27 cellular contexts compared by ENCODE assay signal in the genomic region with DNA sequence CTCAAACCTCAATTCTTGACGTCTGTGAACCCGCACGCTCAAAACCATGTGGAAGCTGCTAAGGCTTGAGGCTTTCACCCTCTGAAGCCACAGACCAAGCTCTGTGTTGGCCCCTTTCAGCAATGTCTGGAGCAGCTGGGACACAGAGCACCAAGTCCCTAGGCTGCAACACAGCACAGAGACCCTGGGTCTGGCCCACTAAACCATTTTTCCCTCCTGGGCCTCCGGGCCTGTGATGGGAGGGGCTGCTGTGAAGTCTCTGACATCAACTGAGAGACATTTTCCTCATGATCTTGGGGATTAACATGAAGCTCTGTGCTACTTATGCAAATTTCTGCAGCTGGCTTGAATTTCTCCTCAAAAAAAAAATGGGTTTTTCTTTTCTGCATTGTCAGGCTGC.
"Had no signal": no experiment of that assay in that cellular context is flagged by ENCODE, and none has a peak within 500 bp of the region (broad histone marks: within the 10 kb centered on the region; RNA-seq: fewer than 3 reads in every experiment).

No MANE protein-coding gene starts in this region.

- H3K9me3 ChIP-seq: suprapubic skin, testis, thoracic aorta, thyroid gland, tibial artery, transverse colon, upper lobe of left lung, uterus, vagina had no signal

- H3K4me1 ChIP-seq: stomach, testis, thyroid gland, tibial artery, tibial nerve, transverse colon, upper lobe of left lung, upper lobe of right lung, uterus, vagina had no signal

- H3K4me3 ChIP-seq: stomach, suprapubic skin, testis, thoracic aorta, thyroid gland, tibial artery, tibial nerve, transverse colon, upper lobe of left lung, upper lobe of right lung, uterus, vagina had no signal

- H3K36me3 ChIP-seq: stomach, suprapubic skin, thoracic aorta, thyroid gland, tibial artery, tibial nerve, transverse colon, upper lobe of left lung, upper lobe of right lung, uterus, vagina had no signal

- FAIRE-seq: urothelium cell line had no signal

- H3K27ac ChIP-seq: stomach, suprapubic skin, testis, thoracic aorta, thyroid gland, tibial artery, tibial nerve, transverse colon, upper lobe of left lung, upper lobe of right lung, uterus, vagina had no signal

- ATAC-seq: stimulated activated effector memory CD8-positive, alpha-beta T cell treated with anti-CD3 and anti-CD28 coated beads, Interleukin-12 subunit alpha, Interleukin-12 subunit beta, amount 100 ng/mL, for 72 hours; stimulated activated memory B cell treated with anti-CD40 and anti-IgM and Interleukin-4, amounts not matched to agents 10 μg/mL and 1 μg/mL and 100 μg/mL, for 72 hours; stimulated activated naive B cell treated with anti-CD40 and anti-IgM and Interleukin-4, amounts not matched to agents 10 μg/mL and 1 μg/mL and 100 μg/mL, for 72 hours; stimulated activated naive CD8-positive, alpha-beta T cell treated with anti-CD3 and anti-CD28 coated beads, Interleukin-15, amount 100 ng/mL, for 72 hours; stimulated activated naive CD8-positive, alpha-beta T cell treated with anti-CD3 and anti-CD28 coated beads, Interleukin-15, Interleukin-2, amounts not matched to agents 100 U/mL and 50 U/mL, for 24 hours; upper lobe of right lung had no signal

- DNase-seq: stimulated activated CD4-positive, alpha-beta T cell treated with anti-CD3 and anti-CD28 coated beads, Interleukin-2, amount 100 ng/mL, for 48 hours; stimulated activated CD4-positive, alpha-beta T cell treated with anti-CD3 and anti-CD28 coated beads, Interleukin-4, amount 100 ng/mL, for 1 hour; stimulated activated CD4-positive, alpha-beta T cell treated with anti-CD3 and anti-CD28 coated beads, Interleukin-4, amount 100 ng/mL, for 24 hours; stimulated activated CD4-positive, alpha-beta T cell treated with anti-CD3 and anti-CD28 coated beads, Interleukin-4, amount 100 ng/mL, for 4 hours; stimulated activated CD8-positive, alpha-beta memory T cell treated with anti-CD3 and anti-CD28 coated beads, Interleukin-4, amount 100 ng/mL, for 48 hours; stimulated activated naive B cell treated with anti-CD40 and anti-IgM and Interleukin-4, amounts not matched to agents 10 μg/mL and 1 μg/mL and 100 μg/mL, for 72 hours; stimulated activated naive CD4-positive, alpha-beta T cell; stimulated activated naive CD4-positive, alpha-beta T cell treated with Interleukin-2 at 50 U/mL for 16 hours; stimulated activated naive CD8-positive, alpha-beta T cell treated with anti-CD3 and anti-CD28 coated beads, Interleukin-15, amount 100 ng/mL, for 72 hours; stimulated activated naive CD8-positive, alpha-beta T cell treated with anti-CD3 and anti-CD28 coated beads, Interleukin-15, Interleukin-2, amounts not matched to agents 100 U/mL and 50 U/mL, for 24 hours; stomach; substantia nigra; testis; thyroid gland; tibial artery; transverse colon; trophoblast cell; upper lobe of left lung; upper lobe of right lung; uterus had no signal

- H3K27me3 ChIP-seq: stomach, suprapubic skin, testis, thyroid gland, tibial artery, tibial nerve, transverse colon, upper lobe of left lung, upper lobe of right lung, uterus, vagina had no signal
